8 cellular contexts compared by ENCODE assay signal in the genomic region with DNA sequence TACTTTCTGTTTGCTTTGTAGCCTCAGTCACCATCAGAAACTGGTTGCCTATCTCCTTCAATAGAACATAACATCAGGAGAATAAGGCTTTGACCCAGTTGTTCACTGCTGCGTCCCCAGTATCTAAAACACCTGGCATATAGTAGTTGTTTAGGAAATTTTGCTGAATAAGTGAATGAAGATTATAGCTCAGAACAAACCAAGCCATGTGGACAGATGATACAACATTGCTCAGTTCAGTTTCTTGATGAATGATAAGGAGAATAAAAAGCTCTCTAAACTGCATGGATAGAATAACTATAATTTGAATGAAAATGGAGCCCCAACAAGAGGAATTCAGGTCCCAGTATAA. TPM values are rescaled to one million over a fixed set of nuclear protein-coding genes. Genes with fewer than 3 reads are reported as not detected.
DNase-seq lines count a peak whose midpoint lies in the region; ATAC-seq and TF ChIP-seq lines count a peak whose summit lies in the region.

No MANE protein-coding gene starts in this region.

- peaks cover 0 to 4% (median 2%) of the 10 kb centered on the region in 4 donors for H3K4me1 ChIP-seq in right lobe of liver
- peaks cover 5 to 19% of the 10 kb centered on the region in 2 donors for H3K4me1 ChIP-seq in thoracic aorta (ENCODE audit: control insufficient read depth in 1 of 2, low read depth in 2 of 2)

- peaks cover 3% of the 10 kb centered on the region for H3K36me3 Mint-ChIP-seq in activated CD4-positive, alpha-beta T cell treated with anti-CD3 and anti-CD28 coated beads, Interleukin-2, amount 10 ng/mL, durations not matched to agents 24 days and 14 days (ENCODE audit: low read depth)
- H3K36me3 Mint-ChIP-seq in activated naive CD8-positive, alpha-beta T cell treated with anti-CD3 and anti-CD28 coated beads, Interleukin-2, amount 10 ng/mL, durations not matched to agents 7 days and 5 days: peaks cover 4% of the 10 kb centered on the region

- no peak for ATAC-seq in activated naive CD8-positive, alpha-beta T cell treated with anti-CD3 and anti-CD28 coated beads, Interleukin-2, amount 10 ng/mL, durations not matched to agents 7 days and 5 days (ENCODE audit: low read depth)
- no peak for ATAC-seq in right lobe of liver
- no peak for ATAC-seq in thoracic aorta (ENCODE audit: insufficient number of reproducible peaks, low FRiP score, low read depth)
- no peak for ATAC-seq in HG02678 (IDR thresholded peaks at IDR 0.05; ENCODE audit: unreplicated experiment)

- H3K36me3 ChIP-seq in right lobe of liver (no peaks in the 10 kb centered on the region), thoracic aorta (no peaks in the 10 kb centered on the region)

- no peaks in the 10 kb centered on the region for H3K27me3 Mint-ChIP-seq in activated CD4-positive, alpha-beta T cell treated with anti-CD3 and anti-CD28 coated beads, Interleukin-2, amount 10 ng/mL, durations not matched to agents 24 days and 14 days
- H3K27me3 Mint-ChIP-seq in activated naive CD8-positive, alpha-beta T cell treated with anti-CD3 and anti-CD28 coated beads, Interleukin-2, amount 10 ng/mL, durations not matched to agents 7 days and 5 days: no peaks in the 10 kb centered on the region

- H3K9me3 ChIP-seq in right lobe of liver (no peaks in the 10 kb centered on the region), thoracic aorta (no peaks in the 10 kb centered on the region)

- no peaks in the 10 kb centered on the region for H3K27me3 ChIP-seq in right lobe of liver
- H3K27me3 ChIP-seq in thoracic aorta (replicated peaks; ENCODE audit: insufficient read depth): no peaks in the 10 kb centered on the region

- peaks cover 48% of the 10 kb centered on the region for H3K4me1 Mint-ChIP-seq in activated CD4-positive, alpha-beta T cell treated with anti-CD3 and anti-CD28 coated beads, Interleukin-2, amount 10 ng/mL, durations not matched to agents 24 days and 14 days
- peaks cover 37% of the 10 kb centered on the region for H3K4me1 Mint-ChIP-seq in activated naive CD8-positive, alpha-beta T cell treated with anti-CD3 and anti-CD28 coated beads, Interleukin-2, amount 10 ng/mL, durations not matched to agents 7 days and 5 days

- H3K4me3 ChIP-seq in right lobe of liver (no peak overlapping the region), thoracic aorta (peak overlapping the region; percentile 38)

- POLR2A ChIA-PET in activated naive CD8-positive, alpha-beta T cell treated with anti-CD3 and anti-CD28 coated beads, Interleukin-2, amount 10 ng/mL, durations not matched to agents 7 days and 5 days (lab: Charles Lee): interaction anchor here (0.6 to 5.1 kb wide), 17 partner anchors 11 to 177 kb away, joined by 3 to 39 read pairs (median 5); partner anchors contain the start of genes SERPINB6 and SERPINB9

- peak overlapping the region; percentile 6 for H3K27ac Mint-ChIP-seq in activated CD4-positive, alpha-beta T cell treated with anti-CD3 and anti-CD28 coated beads, Interleukin-2, amount 10 ng/mL, durations not matched to agents 24 days and 14 days
- H3K27ac Mint-ChIP-seq in activated naive CD8-positive, alpha-beta T cell treated with anti-CD3 and anti-CD28 coated beads, Interleukin-2, amount 10 ng/mL, durations not matched to agents 7 days and 5 days: peak overlapping the region; percentile 62

- DNase-seq in activated CD4-positive, alpha-beta T cell treated with anti-CD3 and anti-CD28 coated beads, Interleukin-2, amount 10 ng/mL, durations not matched to agents 24 days and 14 days: no peak
- DNase-seq in activated CD4-positive, alpha-beta T cell treated with anti-CD3 and anti-CD28 coated beads for 1 hour: no peak
- DNase-seq in activated naive CD8-positive, alpha-beta T cell treated with anti-CD3 and anti-CD28 coated beads, Interleukin-2, amount 10 ng/mL, durations not matched to agents 7 days and 5 days: no peak
- no peak for DNase-seq in right lobe of liver
- no peak for DNase-seq in thoracic aorta (ENCODE audit: low spot score)
- no peak for DNase-seq in GM20000 (ENCODE audit: low spot score)
- DNase-seq in activated gamma-delta T cell treated with Interleukin-2 at 50 U/mL for 16 hours: no peak

- H3K9me3 Mint-ChIP-seq in activated CD4-positive, alpha-beta T cell treated with anti-CD3 and anti-CD28 coated beads, Interleukin-2, amount 10 ng/mL, durations not matched to agents 24 days and 14 days: no peaks in the 10 kb centered on the region
- no peaks in the 10 kb centered on the region for H3K9me3 Mint-ChIP-seq in activated naive CD8-positive, alpha-beta T cell treated with anti-CD3 and anti-CD28 coated beads, Interleukin-2, amount 10 ng/mL, durations not matched to agents 7 days and 5 days

- peak overlapping the region; percentile 4 for H3K4me3 Mint-ChIP-seq in activated CD4-positive, alpha-beta T cell treated with anti-CD3 and anti-CD28 coated beads, Interleukin-2, amount 10 ng/mL, durations not matched to agents 24 days and 14 days
- peak overlapping the region; percentile 55 for H3K4me3 Mint-ChIP-seq in activated naive CD8-positive, alpha-beta T cell treated with anti-CD3 and anti-CD28 coated beads, Interleukin-2, amount 10 ng/mL, durations not matched to agents 7 days and 5 days

- no peak for TF ChIP-seq POLR2A in right lobe of liver (IDR thresholded peaks at IDR 0.05)

- H3K27ac ChIP-seq in right lobe of liver (peak overlapping the region in 2 of 3 donors; percentile 8 to 56), thoracic aorta (peak overlapping the region; percentile 67 to 69)

- TF ChIP-seq CTCF in right lobe of liver (IDR thresholded peaks at IDR 0.05) (no peak), thoracic aorta (IDR thresholded peaks at IDR 0.05) (no peak), GM20000 (IDR thresholded peaks at IDR 0.05; ENCODE audit: extremely low read depth, missing control alignments) (no peak)

- intact Hi-C loops in activated CD4-positive, alpha-beta T cell treated with anti-CD3 and anti-CD28 coated beads, Interleukin-2, amount 10 ng/mL, durations not matched to agents 24 days and 14 days (cut with micrococcal nuclease): loop anchor here (1.0 to 2.0 kb wide), 7 partner anchors 7 to 142 kb away; no protein-coding TSS in a partner anchor
- intact Hi-C loops in right lobe of liver (cut with DNase I): loop anchor here (10.0 kb wide), 1 partner anchor 68 kb away; no protein-coding TSS in a partner anchor

- 11% methylated on average over 1 of the region's 1 CpG for WGBS in right lobe of liver (ENCODE audit: insufficient coverage, low coverage, low lambda C conversion rate, missing lambda C conversion rate)

RNA-seq across cellular contexts. Expression of gene SERPINB1, which starts 5.2 kb away (rescaled TPM):
- 76.1 and 79.9 TPM in 2 replicates for total RNA-seq in activated CD4-positive, alpha-beta T cell treated with anti-CD3 and anti-CD28 coated beads, Interleukin-2, amount 10 ng/mL, durations not matched to agents 24 days and 14 days
- total RNA-seq in activated naive CD8-positive, alpha-beta T cell treated with anti-CD3 and anti-CD28 coated beads, Interleukin-2, amount 10 ng/mL, durations not matched to agents 7 days and 5 days: 10 to 100 TPM; 58.6 to 59.8 TPM
- total RNA-seq in right lobe of liver: 10 to 100 TPM in 5 of 6 experiments, 1 to 10 TPM in 1; 7.2 to 44.6 (median 25.2) TPM
- 10 to 100 TPM; 41.0 to 62.3 TPM for total RNA-seq in thoracic aorta

RNA-seq across cellular contexts. Expression of gene SERPINB9, which starts 56.3 kb away (rescaled TPM):
- total RNA-seq in activated CD4-positive, alpha-beta T cell treated with anti-CD3 and anti-CD28 coated beads, Interleukin-2, amount 10 ng/mL, durations not matched to agents 24 days and 14 days: 81.3 and 83.8 TPM in 2 replicates
- 10 to 100 TPM; 56.4 to 56.8 TPM for total RNA-seq in activated naive CD8-positive, alpha-beta T cell treated with anti-CD3 and anti-CD28 coated beads, Interleukin-2, amount 10 ng/mL, durations not matched to agents 7 days and 5 days
- total RNA-seq in right lobe of liver (10 to 100 TPM in 1 of 6 experiments, 1 to 10 TPM in 5; 1.8 to 19.0 (median 4.6) TPM), thoracic aorta (10 to 100 TPM; 15.7 to 24.0 TPM)
